Comparison of ENCODE assay signal across 8 cellular contexts in the genomic region with DNA sequence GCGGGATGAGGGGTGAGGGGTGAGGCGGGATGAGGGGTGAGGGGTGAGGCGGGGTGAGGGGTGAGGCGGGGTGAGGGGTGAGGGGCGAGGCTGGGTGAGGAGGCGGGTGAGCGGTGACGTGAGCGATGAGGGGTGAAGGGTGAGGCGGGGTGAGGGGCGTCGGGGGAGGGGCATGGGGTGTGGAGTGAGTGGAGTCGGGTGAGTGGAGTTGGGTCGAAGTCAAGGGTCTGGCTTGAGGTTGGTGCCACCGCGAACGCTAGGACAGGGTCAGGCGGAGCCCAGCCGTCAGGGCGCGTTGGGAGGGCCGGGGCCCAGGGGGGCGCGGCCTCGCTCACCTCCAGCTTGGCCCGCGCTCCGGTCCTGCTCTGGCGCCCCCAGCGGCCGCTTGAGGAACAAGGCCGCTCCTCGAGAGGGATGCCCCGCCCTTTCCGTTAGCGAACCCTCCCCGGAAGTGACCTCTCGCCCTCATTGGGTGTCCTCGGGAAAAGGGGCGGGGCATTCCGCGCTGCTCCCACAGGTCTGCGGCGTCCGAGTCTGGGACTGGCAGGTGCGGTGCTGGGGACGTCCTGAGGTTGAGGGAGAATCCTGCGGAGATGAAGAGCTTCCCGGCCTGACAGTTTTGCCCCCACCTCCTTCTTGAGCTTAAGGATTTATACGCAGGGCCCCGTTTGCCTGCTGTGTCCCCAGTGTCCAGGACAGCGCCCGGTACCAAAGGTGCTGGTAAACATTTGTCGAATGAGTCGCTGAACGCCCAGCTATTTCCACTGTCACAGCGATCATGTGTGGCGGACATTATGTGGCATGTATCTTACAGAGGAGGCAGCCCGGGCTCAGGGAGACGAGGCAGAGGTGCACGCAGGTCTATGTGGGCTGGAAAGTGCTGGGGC. TPM values are rescaled to one million over a fixed set of nuclear protein-coding genes. Genes with fewer than 3 reads are reported as not detected.
DNase-seq lines count a peak whose midpoint lies in the region; ATAC-seq, FAIRE-seq and TF ChIP-seq lines count a peak whose summit lies in the region.

SYCE3 (minus strand) TSS at position 397 of the 887 bp plus-strand sequence. CDS start 6,514 bp downstream, outside the sequence.

- 1 to 6% (median 5%) methylated on average over 34 to 58 of the region's 61 CpGs for WGBS in psoas muscle, 3 donors

- intact Hi-C loops in left ventricle myocardium superior (cut with micrococcal nuclease): no loop called here
- intact Hi-C loops in psoas muscle (cut with DNase I): loop anchor here in 1 of 2 donors (5.0 kb wide), 1 partner anchor 35 kb away; the partner anchor contains the start of gene SCO2

- DNase-seq in GM12891 (ENCODE audit: insufficient read length, low spot score) (peak; percentile 94), NCI-H1436 treated with DMSO at 0.1 percent for 48 hours (lab: John Stamatoyannopoulos, UW) (peak; percentile 77), T follicular helper cell (ENCODE audit: low read depth) (peak; percentile 95), amniotic stem cell (lab: John Stamatoyannopoulos, UW) (peak; percentile 85), left ventricle myocardium superior (peak; percentile 98), psoas muscle (peak; percentile 95 to 99), urothelium cell line (ENCODE audit: low spot score) (peak; percentile 98)

- H3K4me3 ChIP-seq in psoas muscle: peak within 1 kb of the TSS; percentile 72

- ATAC-seq in HG02840 (IDR thresholded peaks at IDR 0.05; ENCODE audit: low FRiP score, unreplicated experiment): peak; percentile 96
- peak; percentile 93 for ATAC-seq in left ventricle myocardium superior
- peak; percentile 96 to 99 (median 96) for ATAC-seq in psoas muscle

- peak; percentile 96 for TF ChIP-seq CTCF in psoas muscle (IDR thresholded peaks at IDR 0.05)

- peak; percentile 98 for FAIRE-seq in GM12891 (lab: Jason Lieb, UNC)
- peak; percentile 97 for FAIRE-seq in urothelium cell line (lab: Jason Lieb, UNC)

- H3K9me3 ChIP-seq in psoas muscle: no peaks in the 10 kb centered on the region

- H3K27ac ChIP-seq in psoas muscle: peak within 1 kb of the TSS; percentile 78

- no peak; the same call in 1 of the 2 replicates for TF ChIP-seq POLR2A in GM12891 (IDR thresholded peaks at IDR 0.05; ENCODE audit: low read depth, low read length)

- H3K27me3 ChIP-seq in psoas muscle (ENCODE audit: insufficient read depth in 3 of 3, low read length in 2 of 3): no peaks in the 10 kb centered on the region

- H3K4me1 ChIP-seq in psoas muscle: peaks cover 5% of the 10 kb centered on the region

- peaks cover 0 to 7% of the 10 kb centered on the region in 2 donors for H3K36me3 ChIP-seq in psoas muscle (ENCODE audit: insufficient read depth in 1 of 2, low read depth in 1 of 2)

TF ChIP-seq in GM12891, 5 proteins besides CTCF, POLR2A, EP300 and RAD21:
- TF ChIP-seq SPI1 (IDR thresholded peaks at IDR 0.05; ENCODE audit: low read depth, low read length) (no peak), TAF1 (IDR thresholded peaks at IDR 0.05; ENCODE audit: low read depth, low read length) (no peak), PAX5 (IDR thresholded peaks at IDR 0.05; ENCODE audit: insufficient read depth, low read length, severe bottlenecking) (no peak), POLR2AphosphoS5 (IDR thresholded peaks at IDR 0.05; ENCODE audit: low read depth, low read length) (no peak), POU2F2 (IDR thresholded peaks at IDR 0.05; ENCODE audit: low read depth, low read length) (no peak)

RNA-seq across cellular contexts. Expression of gene SYCE3, which starts in this region (rescaled TPM):
- polyA plus RNA-seq in GM12891 (2012; ENCODE audit: low read depth, missing spikeins): 1.9 TPM
- not detected for total RNA-seq in left ventricle myocardium superior
- total RNA-seq in psoas muscle: not detected
- not detected for polyA plus RNA-seq in psoas muscle

Comparison
In these comparisons a context has a peak if more than half of its experiments do, and no peak if none do; other contexts are left out.
1. Peak in every context shown above with its lines: DNase-seq, ATAC-seq, H3K4me3 ChIP-seq and H3K27ac ChIP-seq.
2. Peak in DNase-seq and ATAC-seq in left ventricle myocardium superior; RNA of the gene not detected or under 1 TPM.
3. Peak in DNase-seq, ATAC-seq, H3K4me3 ChIP-seq and H3K27ac ChIP-seq in psoas muscle; RNA of the gene not detected or under 1 TPM.